In genomic region chrX:53080628-53081580, GRCh38 we compare ENCODE assay signal across 1 cellular context.
TF ChIP-seq lines count a peak whose summit lies in the region.

No MANE protein-coding gene starts in this region.

TF ChIP-seq in H1, 55 proteins besides CTCF, POLR2A, EP300 and RAD21:
- no peak for TF ChIP-seq EZH2 (IDR thresholded peaks at IDR 0.05; ENCODE audit: low read depth, low read length, severe bottlenecking)
- 0 out of 2 replicates have a peak, but pooled peaks have one; percentile 31 for TF ChIP-seq RXRA (IDR thresholded peaks at IDR 0.05; ENCODE audit: insufficient read depth, low read depth, low read length)
